8 cellular contexts compared by ENCODE assay signal in genomic region chrX:104270916-104271512, GRCh38. TPM values are rescaled to one million over a fixed set of nuclear protein-coding genes. Genes with fewer than 3 reads are reported as not detected.
DNase-seq lines count a peak whose midpoint lies in the region; ATAC-seq, FAIRE-seq and TF ChIP-seq lines count a peak whose summit lies in the region.

No MANE protein-coding gene starts in this region.

- BruUV-seq in Calu3 (replicated peaks; lab: Mats Ljungman, UMichigan): no TSS peak

- DNase-seq in Calu3 (peak; percentile 58), HCEC 1CT (peak; percentile 17), RCC 7860 (ENCODE audit: low spot score) (peak; percentile 17), caudate nucleus (lab: John Stamatoyannopoulos, UW) (peak in 54 of 61 donors; percentile 0 to 79 (median 19)), right lobe of liver (peak in 2 of 3 donors; percentile 38 to 60), suprapubic skin (ENCODE audit: low spot score in 2 of 2) (no peak), NCI-H226 (no peak)
- no peak for DNase-seq in activated effector memory CD4-positive, alpha-beta T cell treated with Interleukin-2 at 50 U/mL for 16 hours

- H3K9me3 Mint-ChIP-seq in Calu3 (ENCODE audit: low read depth, unreplicated experiment): no peaks in the 10 kb centered on the region

- FAIRE-seq in RCC 7860 (lab: Jason Lieb, UNC): peak; percentile 16

- H3K4me1 Mint-ChIP-seq in Calu3 (ENCODE audit: low read depth, unreplicated experiment): no peaks in the 10 kb centered on the region

- WGBS in right lobe of liver (ENCODE audit: insufficient coverage, low coverage, low lambda C conversion rate, missing lambda C conversion rate): 0% methylated on average over 7 of the region's 7 CpGs
- 5% methylated on average over 7 of the region's 7 CpGs for WGBS in suprapubic skin

- TF ChIP-seq EP300 in suprapubic skin (IDR thresholded peaks at IDR 0.05): no peak

- no peak overlapping the region for H3K4me3 ChIP-seq in right lobe of liver
- H3K4me3 ChIP-seq in suprapubic skin: no peak overlapping the region

- H3K4me1 ChIP-seq in right lobe of liver (no peaks in the 10 kb centered on the region), suprapubic skin (no peaks in the 10 kb centered on the region)

- no peak overlapping the region for H3K27ac ChIP-seq in caudate nucleus (ENCODE audit: low read depth, low read length)
- no peak overlapping the region for H3K27ac ChIP-seq in right lobe of liver
- H3K27ac ChIP-seq in suprapubic skin: no peak overlapping the region

- intact Hi-C loops in Calu3 (cut with micrococcal nuclease; ENCODE audit: unreplicated experiment): loop anchor here (1.0 kb wide), 1 partner anchor 76 kb away; no protein-coding TSS in a partner anchor
- intact Hi-C loops in right lobe of liver (cut with DNase I): no loop called here

- peak; percentile 79 to 90 (median 82) for ATAC-seq in right lobe of liver

- H3K27me3 Mint-ChIP-seq in Calu3 (ENCODE audit: unreplicated experiment): peaks cover 14% of the 10 kb centered on the region

- H3K9me3 ChIP-seq in right lobe of liver: no peaks in the 10 kb centered on the region
- H3K9me3 ChIP-seq in suprapubic skin: no peaks in the 10 kb centered on the region

- no peak for TF ChIP-seq POLR2A in right lobe of liver (IDR thresholded peaks at IDR 0.05)
- no peak for TF ChIP-seq POLR2A in suprapubic skin (IDR thresholded peaks at IDR 0.05)

- H3K27me3 ChIP-seq in right lobe of liver (peaks cover 0 to 10% of the 10 kb centered on the region in 2 donors), suprapubic skin (no peaks in the 10 kb centered on the region)

- CTCF ChIA-PET in Calu3 (lab: Charles Lee): interaction anchor here (0.5 to 1.6 kb wide), 4 partner anchors 23 to 105 kb away, joined by 3 to 5 read pairs (median 4); partner anchors contain the start of gene FAM199X

- no peak overlapping the region for H3K27ac Mint-ChIP-seq in Calu3 (ENCODE audit: unreplicated experiment)

- no peak overlapping the region for H3K4me3 Mint-ChIP-seq in Calu3 (ENCODE audit: low read depth, unreplicated experiment)

- TF ChIP-seq CTCF in Calu3 (IDR thresholded peaks at IDR 0.05; ENCODE audit: unreplicated experiment) (peak; percentile 18), right lobe of liver (IDR thresholded peaks at IDR 0.05) (peak; percentile 52 to 63 (median 56)), suprapubic skin (IDR thresholded peaks at IDR 0.05) (peak; percentile 18 to 29)

- no peaks in the 10 kb centered on the region for H3K36me3 Mint-ChIP-seq in Calu3 (ENCODE audit: insufficient read depth, unreplicated experiment)

- no peaks in the 10 kb centered on the region for H3K36me3 ChIP-seq in right lobe of liver
- H3K36me3 ChIP-seq in suprapubic skin: no peaks in the 10 kb centered on the region

RNA-seq across cellular contexts. Expression of gene ESX1, which starts 16.3 kb away (rescaled TPM):
- total RNA-seq in Calu3 (2022) (not detected in 2 replicates), right lobe of liver (not detected), suprapubic skin (not detected)

Comparison
In these comparisons a context has a peak if more than half of its experiments do, and no peak if none do; other contexts are left out.
1. DNase-seq: peak in Calu3 (single experiment), HCEC 1CT (single experiment), RCC 7860 (single experiment), caudate nucleus (54 of 61) and right lobe of liver (2 of 3); none in suprapubic skin (0 of 2), activated effector memory CD4-positive, alpha-beta T cell treated with Interleukin-2 at 50 U/mL for 16 hours (single experiment) and NCI-H226 (single experiment).
2. Peak in every context shown above with its lines, with median percentiles within 50 percentile points of each other: CTCF ChIP-seq.